In genomic region chr9:132114102-132114707, GRCh38 we compare ENCODE assay signal across 1 cellular context.
TF ChIP-seq lines count a peak whose summit lies in the region.

No MANE protein-coding gene starts in this region.

TF ChIP-seq in HepG2, 621 proteins besides CTCF, POLR2A, EP300 and RAD21 (continued from another document and continues in another):
- TF ChIP-seq ZHX2 (IDR thresholded peaks at IDR 0.05; ENCODE audit: low read depth) = no peak
- peak; percentile 98 for TF ChIP-seq ZHX2 (CRISPR knock-in tag; IDR thresholded peaks at IDR 0.05; ENCODE audit: borderline replicate concordance)
- TF ChIP-seq ZNF235 (CRISPR knock-in tag; IDR thresholded peaks at IDR 0.05; ENCODE audit: borderline replicate concordance) = peak; percentile 96; the same call in 1 of the 2 replicates
- TF ChIP-seq RNF2 (conservative IDR thresholded peaks at IDR 0.05; ENCODE audit: low read depth) = no peak
- TF ChIP-seq SP140L (CRISPR knock-in tag; IDR thresholded peaks at IDR 0.05; ENCODE audit: borderline replicate concordance) = peak; percentile 98; the same call in 1 of the 2 replicates
- peak; percentile 86 for TF ChIP-seq ZNF263 (CRISPR knock-in tag; IDR thresholded peaks at IDR 0.05)
- TF ChIP-seq ZNF432 (CRISPR knock-in tag; IDR thresholded peaks at IDR 0.05; ENCODE audit: borderline replicate concordance) = peak; percentile 58; the same call in 1 of the 2 replicates
- peak; percentile 89; the same call in 1 of the 2 replicates for TF ChIP-seq ZBTB1 (CRISPR knock-in tag; IDR thresholded peaks at IDR 0.05; ENCODE audit: borderline replicate concordance)
- 0 out of 2 replicates have a peak, but pooled peaks have one; percentile 38 for TF ChIP-seq ZNF619 (CRISPR knock-in tag; IDR thresholded peaks at IDR 0.05)
- no peak for TF ChIP-seq YY1 (IDR thresholded peaks at IDR 0.05; ENCODE audit: insufficient read depth, insufficient replicate concordance, low read depth, low read length)
- 0 out of 2 replicates have a peak, but pooled peaks have one; percentile 59 for TF ChIP-seq TRAFD1 (CRISPR knock-in tag; IDR thresholded peaks at IDR 0.05; ENCODE audit: borderline replicate concordance)
- TF ChIP-seq FOXP4 (CRISPR knock-in tag; IDR thresholded peaks at IDR 0.05) = peak; percentile 67
- no peak for TF ChIP-seq CCAR2 (optimal IDR thresholded peaks at IDR 0.05; ENCODE audit: low read depth, low read length)
- TF ChIP-seq ARNTL (CRISPR knock-in tag; IDR thresholded peaks at IDR 0.05) = peak; percentile 86; the same call in 1 of the 2 replicates
- TF ChIP-seq ZNF713 (CRISPR knock-in tag; IDR thresholded peaks at IDR 0.05) = 0 out of 2 replicates have a peak, but pooled peaks have one; percentile 50
- no peak for TF ChIP-seq NFRKB (IDR thresholded peaks at IDR 0.05)
- peak; percentile 88 for TF ChIP-seq TBX2 (CRISPR knock-in tag; IDR thresholded peaks at IDR 0.05; ENCODE audit: borderline replicate concordance)
- TF ChIP-seq, protein P1, sequence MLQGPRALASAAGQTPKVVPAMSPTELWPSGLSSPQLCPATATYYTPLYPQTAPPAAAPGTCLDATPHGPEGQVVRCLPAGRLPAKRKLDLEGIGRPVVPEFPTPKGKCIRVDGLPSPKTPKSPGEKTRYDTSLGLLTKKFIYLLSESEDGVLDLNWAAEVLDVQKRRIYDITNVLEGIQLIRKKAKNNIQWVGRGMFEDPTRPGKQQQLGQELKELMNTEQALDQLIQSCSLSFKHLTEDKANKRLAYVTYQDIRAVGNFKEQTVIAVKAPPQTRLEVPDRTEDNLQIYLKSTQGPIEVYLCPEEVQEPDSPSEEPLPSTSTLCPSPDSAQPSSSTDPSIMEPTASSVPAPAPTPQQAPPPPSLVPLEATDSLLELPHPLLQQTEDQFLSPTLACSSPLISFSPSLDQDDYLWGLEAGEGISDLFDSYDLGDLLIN (CRISPR knock-in tag; IDR thresholded peaks at IDR 0.05; ENCODE audit: borderline replicate concordance) = peak; percentile 89; the same call in 1 of the 2 replicates
- no peak for TF ChIP-seq FOXK2 (IDR thresholded peaks at IDR 0.05)
- TF ChIP-seq ZNF563 (CRISPR knock-in tag; IDR thresholded peaks at IDR 0.05) = peak; percentile 98
- TF ChIP-seq ZBTB42 (CRISPR knock-in tag; IDR thresholded peaks at IDR 0.05) = peak; percentile 91
- no peak for TF ChIP-seq KAT2B (IDR thresholded peaks at IDR 0.05; ENCODE audit: borderline replicate concordance, low read depth, low read length)
- peak; percentile 97 for TF ChIP-seq ZNF589 (CRISPR knock-in tag; conservative IDR thresholded peaks at IDR 0.05)
- TF ChIP-seq ZNF775 (CRISPR knock-in tag; IDR thresholded peaks at IDR 0.05; ENCODE audit: borderline replicate concordance) = 0 out of 2 replicates have a peak, but pooled peaks have one; percentile 41
- peak; percentile 99 for TF ChIP-seq SRY (CRISPR knock-in tag; IDR thresholded peaks at IDR 0.05)
- TF ChIP-seq SP2 (CRISPR knock-in tag; IDR thresholded peaks at IDR 0.05) = peak; percentile 51
- TF ChIP-seq SAP130 (CRISPR knock-in tag; IDR thresholded peaks at IDR 0.05; ENCODE audit: low read depth) = peak; percentile 95
- TF ChIP-seq MTA1 (CRISPR knock-in tag; IDR thresholded peaks at IDR 0.05; ENCODE audit: borderline replicate concordance) = no peak
- TF ChIP-seq MLXIP (CRISPR knock-in tag; IDR thresholded peaks at IDR 0.05; ENCODE audit: borderline replicate concordance) = peak; percentile 97
- no peak for TF ChIP-seq NFIC (IDR thresholded peaks at IDR 0.05; ENCODE audit: low read length)
- TF ChIP-seq MYC (CRISPR knock-in tag; IDR thresholded peaks at IDR 0.05; ENCODE audit: borderline replicate concordance) = peak; percentile 86; the same call in 1 of the 2 replicates
- TF ChIP-seq, protein P2, sequence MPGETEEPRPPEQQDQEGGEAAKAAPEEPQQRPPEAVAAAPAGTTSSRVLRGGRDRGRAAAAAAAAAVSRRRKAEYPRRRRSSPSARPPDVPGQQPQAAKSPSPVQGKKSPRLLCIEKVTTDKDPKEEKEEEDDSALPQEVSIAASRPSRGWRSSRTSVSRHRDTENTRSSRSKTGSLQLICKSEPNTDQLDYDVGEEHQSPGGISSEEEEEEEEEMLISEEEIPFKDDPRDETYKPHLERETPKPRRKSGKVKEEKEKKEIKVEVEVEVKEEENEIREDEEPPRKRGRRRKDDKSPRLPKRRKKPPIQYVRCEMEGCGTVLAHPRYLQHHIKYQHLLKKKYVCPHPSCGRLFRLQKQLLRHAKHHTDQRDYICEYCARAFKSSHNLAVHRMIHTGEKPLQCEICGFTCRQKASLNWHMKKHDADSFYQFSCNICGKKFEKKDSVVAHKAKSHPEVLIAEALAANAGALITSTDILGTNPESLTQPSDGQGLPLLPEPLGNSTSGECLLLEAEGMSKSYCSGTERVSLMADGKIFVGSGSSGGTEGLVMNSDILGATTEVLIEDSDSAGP (CRISPR knock-in tag; IDR thresholded peaks at IDR 0.05; ENCODE audit: borderline replicate concordance) = peak; percentile 64
- TF ChIP-seq GABPA (IDR thresholded peaks at IDR 0.05; ENCODE audit: low read depth, low read length) = no peak
- peak; percentile 17; the same call in 1 of the 2 replicates for TF ChIP-seq GABPA (CRISPR knock-in tag; IDR thresholded peaks at IDR 0.05; ENCODE audit: low read depth)
- TF ChIP-seq KDM6A (CRISPR knock-in tag; IDR thresholded peaks at IDR 0.05; ENCODE audit: low read depth) = 0 out of 2 replicates have a peak, but pooled peaks have one; percentile 46
- TF ChIP-seq THRA (CRISPR knock-in tag; IDR thresholded peaks at IDR 0.05; ENCODE audit: borderline replicate concordance) = peak; percentile 96
- no peak for TF ChIP-seq PHF5A (CRISPR knock-in tag; IDR thresholded peaks at IDR 0.05; ENCODE audit: low read depth, unreplicated experiment)
- TF ChIP-seq EZH2 (conservative IDR thresholded peaks at IDR 0.05; ENCODE audit: low read depth, low read length) = no peak
- peak; percentile 91; the same call in 1 of the 2 replicates for TF ChIP-seq ZNF614 (CRISPR knock-in tag; IDR thresholded peaks at IDR 0.05; ENCODE audit: borderline replicate concordance)
- peak; percentile 73; the same call in 1 of the 2 replicates for TF ChIP-seq EEA1 (CRISPR knock-in tag; IDR thresholded peaks at IDR 0.05; ENCODE audit: borderline replicate concordance)
- TF ChIP-seq IRX3 (CRISPR knock-in tag; IDR thresholded peaks at IDR 0.05; ENCODE audit: borderline replicate concordance, low read depth) = peak; percentile 91; the same call in 1 of the 2 replicates
- TF ChIP-seq ZNF512B (CRISPR knock-in tag; IDR thresholded peaks at IDR 0.05; ENCODE audit: borderline replicate concordance) = no peak
